Comparison of ENCODE assay signal across 9 cellular contexts in genomic region chr6:151482290-151482689, GRCh38.
DNase-seq lines count a peak whose midpoint lies in the region; ATAC-seq lines count a peak whose summit lies in the region.
"Had no signal": no experiment of that assay in that cellular context is flagged by ENCODE, and none has a peak within 500 bp of the region (broad histone marks: within the 10 kb centered on the region; RNA-seq: fewer than 3 reads in every experiment).

No MANE protein-coding gene starts in this region.

- H3K9me3 Mint-ChIP-seq in activated naive CD8-positive, alpha-beta T cell (ENCODE audit: low read depth) = no peaks in the 10 kb centered on the region
- no peaks in the 10 kb centered on the region for H3K9me3 Mint-ChIP-seq in memory B cell

- DNase-seq in memory B cell (ENCODE audit: low spot score in 2 of 2) (no peak), DMS 273 (lab: John Stamatoyannopoulos, UW; ENCODE audit: unreplicated experiment) (no peak)
- DNase-seq in stimulated activated CD4-positive, alpha-beta T cell treated with anti-CD3 and anti-CD28 coated beads, Interleukin-2, amount 100 ng/mL, for 24 hours = no peak

- H3K27ac ChIP-seq in BLaER1 = peak overlapping the region; percentile 20; the same call in 1 of the 2 replicates
- H3K27ac ChIP-seq: VCaP had no signal

- H3K4me1 ChIP-seq in BLaER1 = peaks cover 18% of the 10 kb centered on the region

- H3K9ac ChIP-seq in BLaER1 = no peak overlapping the region

- no peaks in the 10 kb centered on the region for H3K36me3 ChIP-seq in BLaER1

- H4K20me1 ChIP-seq in BLaER1 = no peaks in the 10 kb centered on the region

- no peak overlapping the region for H3K4me3 ChIP-seq in BLaER1

- 0 out of 2 replicates have a peak, but pooled peaks cover 4% of the 10 kb centered on the region for H3K9me3 ChIP-seq in BLaER1

- H3K4me3 Mint-ChIP-seq in activated naive CD8-positive, alpha-beta T cell = peak overlapping the region; percentile 71
- H3K4me3 Mint-ChIP-seq in memory B cell = peak overlapping the region; percentile 73

- H3K27ac Mint-ChIP-seq in activated naive CD8-positive, alpha-beta T cell = peak overlapping the region; percentile 82
- H3K27ac Mint-ChIP-seq in memory B cell = peak overlapping the region; percentile 91

- no peaks in the 10 kb centered on the region for H3K27me3 Mint-ChIP-seq in activated naive CD8-positive, alpha-beta T cell
- H3K27me3 Mint-ChIP-seq in memory B cell = no peaks in the 10 kb centered on the region

- H3K27me3 ChIP-seq in BLaER1 = no peaks in the 10 kb centered on the region

- ATAC-seq in GM21576 (IDR thresholded peaks at IDR 0.05; ENCODE audit: unreplicated experiment) = peak; percentile 82
- peak; percentile 56 for ATAC-seq in memory B cell (ENCODE audit: low read depth)
- no peak for ATAC-seq in GM19324 (IDR thresholded peaks at IDR 0.05; ENCODE audit: low FRiP score, unreplicated experiment)
- no peak for ATAC-seq in HG02840 (IDR thresholded peaks at IDR 0.05; ENCODE audit: low FRiP score, unreplicated experiment)

- no peaks in the 10 kb centered on the region for H3K36me3 Mint-ChIP-seq in activated naive CD8-positive, alpha-beta T cell
- H3K36me3 Mint-ChIP-seq in memory B cell = no peaks in the 10 kb centered on the region

- peaks cover 18% of the 10 kb centered on the region for H3K4me1 Mint-ChIP-seq in activated naive CD8-positive, alpha-beta T cell (ENCODE audit: low read depth)
- peaks cover 9% of the 10 kb centered on the region for H3K4me1 Mint-ChIP-seq in memory B cell

- H3K4me2 ChIP-seq in BLaER1 = peak overlapping the region; percentile 29

Comparison
In these comparisons a context has a peak if more than half of its experiments do, and no peak if none do; other contexts are left out.
1. ATAC-seq: peak in GM21576 (single experiment) and memory B cell (single experiment); none in GM19324 (single experiment) and HG02840 (single experiment).